8 cellular contexts compared by ENCODE assay signal in genomic region chr2:234168605-234169570, GRCh38.
A peak's percentile ranks its signal among the peaks of the same experiment; 100 is the strongest.
DNase-seq lines count a peak whose midpoint lies in the region; ATAC-seq, FAIRE-seq and TF ChIP-seq lines count a peak whose summit lies in the region.
"Not testable (repeated sequence)": the region's sequence is repeated elsewhere in the genome, so short reads cannot be mapped to it uniquely, and the experiment has no call there.

No MANE protein-coding gene starts in this region.

- not testable (repeated sequence) for H3K27me3 ChIP-seq in Panc1 (ENCODE audit: control insufficient read depth, insufficient read depth, low read length); bronchial epithelial cell (ENCODE audit: control insufficient read depth, insufficient read depth, low read length); left lung

- H3K9me3 ChIP-seq in Panc1 (ENCODE audit: control insufficient read depth, insufficient read depth, low read depth, low read length); left lung: not testable (repeated sequence)

- not testable (repeated sequence) for H3K4me3 ChIP-seq in Panc1 (ENCODE audit: low read depth in 2 of 2, low read length in 2 of 2); bronchial epithelial cell (ENCODE audit: low read depth, low read length); fibroblast of the aortic adventitia (ENCODE audit: low read depth, low read length); left lung; retinal pigment epithelial cell (ENCODE audit: low read length)

- not testable (repeated sequence) for TF ChIP-seq CTCF in Panc1 (IDR thresholded peaks at IDR 0.05); bronchial epithelial cell (IDR thresholded peaks at IDR 0.05; ENCODE audit: insufficient read depth, low read length, severe bottlenecking); fibroblast of the aortic adventitia (IDR thresholded peaks at IDR 0.05; ENCODE audit: insufficient read depth, low read length); left lung (IDR thresholded peaks at IDR 0.05); retinal pigment epithelial cell (conservative IDR thresholded peaks at IDR 0.05; ENCODE audit: low read depth, low read length)

- H3K27ac ChIP-seq in Panc1 (ENCODE audit: low read length) (peak overlapping the region; percentile 86), left lung (peak overlapping the region in 1 of 2 donors; percentile 39)

- peaks cover 22% of the 10 kb centered on the region for H3K4me1 ChIP-seq in Panc1 (ENCODE audit: control insufficient read depth, insufficient read depth, low read length)
- H3K4me1 ChIP-seq in left lung: not testable (repeated sequence)

- ATAC-seq in Panc1 (peak; percentile 82), left lung (peak; percentile 89)

- POLR2A ChIA-PET in Panc1 (lab: Charles Lee): interaction anchor here (0.7 kb wide), 1 partner anchor 9 kb away, joined by 7 read pairs; no protein-coding TSS in a partner anchor

- BruUV-seq in Panc1 (replicated peaks; lab: Mats Ljungman, UMichigan): not testable (repeated sequence)

- not testable (repeated sequence) for H3K36me3 ChIP-seq in Panc1 (ENCODE audit: control insufficient read depth, insufficient read depth, low read length); bronchial epithelial cell (ENCODE audit: control insufficient read depth, insufficient read depth, low read length); left lung

- CTCF ChIA-PET in Panc1 (lab: Charles Lee): not testable (repeated sequence)

- DNase-seq in A172 (ENCODE audit: low spot score): peak; percentile 84
- DNase-seq in EH (ENCODE audit: low read depth): peak; percentile 89
- peak; percentile 53 for DNase-seq in HT1080 (ENCODE audit: low read depth)
- DNase-seq in Panc1 (ENCODE audit: low read depth, low spot score): not testable (repeated sequence)
- DNase-seq in bronchial epithelial cell (ENCODE audit: low read depth): peak; percentile 38
- DNase-seq in fibroblast of the aortic adventitia (ENCODE audit: low read depth): peak; percentile 87
- peak in 1 of 2 donors; percentile 37 for DNase-seq in left lung
- peak; percentile 94 for DNase-seq in retinal pigment epithelial cell (ENCODE audit: low read depth)

- in situ Hi-C loops in Panc1 (cut with HindIII; ENCODE audit: low pct_unique_long_range_greater_than_20kb, low sequenced_read_pairs): not testable (repeated sequence)

- intact Hi-C loops in Panc1 (cut with micrococcal nuclease; ENCODE audit: unreplicated experiment); left lung (cut with DNase I): not testable (repeated sequence)

- FAIRE-seq in bronchial epithelial cell (lab: Jason Lieb, UNC): not testable (repeated sequence)
